Comparison of ENCODE assay signal across 21 cellular contexts in genomic region chr1:208142632-208143390, GRCh38.
DNase-seq lines count a peak whose midpoint lies in the region; ATAC-seq and TF ChIP-seq lines count a peak whose summit lies in the region.
"Had no signal": no experiment of that assay in that cellular context is flagged by ENCODE, and none has a peak within 500 bp of the region (broad histone marks: within the 10 kb centered on the region; RNA-seq: fewer than 3 reads in every experiment).

No MANE protein-coding gene starts in this region.

- ATAC-seq in gastroesophageal sphincter (peak; percentile 34), sciatic nerve (peak; percentile 51), GM18517 (IDR thresholded peaks at IDR 0.05; ENCODE audit: unreplicated experiment) (no peak), aorta (ENCODE audit: low FRiP score) (no peak)
- ATAC-seq: activated T-cell treated with anti-CD3 and anti-CD28 coated beads, Interleukin-2, amount 50 U/mL, for 4 hours; right lobe of liver; stimulated activated memory B cell treated with anti-CD40 and anti-IgM and Interleukin-4, amounts not matched to agents 10 μg/mL and 1 μg/mL and 100 μg/mL, for 72 hours; WTC11 had no signal

- intact Hi-C loops in sciatic nerve (cut with DNase I) = no loop called here
- intact Hi-C loops in aorta (cut with DNase I) = no loop called here

- H3K4me1 ChIP-seq in gastroesophageal sphincter (peaks cover 2 to 48% (median 17%) of the 10 kb centered on the region in 3 donors), aorta (ENCODE audit: control insufficient read depth in 1 of 2, insufficient read depth in 2 of 2, low read length in 2 of 2) (no peaks in the 10 kb centered on the region)
- H3K4me1 ChIP-seq: BLaER1, right lobe of liver had no signal

- TF ChIP-seq EP300 in gastroesophageal sphincter (IDR thresholded peaks at IDR 0.05) = no peak

- H3K27ac ChIP-seq in gastroesophageal sphincter = peak overlapping the region in 3 of 4 donors; percentile 44 to 69 (median 61)
- H3K27ac ChIP-seq in aorta (ENCODE audit: low read depth in 1 of 2, low read length in 2 of 2) = no peak overlapping the region
- H3K27ac ChIP-seq: BLaER1, right lobe of liver, thoracic aorta had no signal

- H3K4me3 ChIP-seq in AG10803 (ENCODE audit: low read length) (no peak overlapping the region), gastroesophageal sphincter (no peak overlapping the region), aorta (ENCODE audit: low read length in 2 of 2) (no peak overlapping the region)
- H3K4me3 ChIP-seq: BLaER1, right lobe of liver, thoracic aorta had no signal

- no peaks in the 10 kb centered on the region for H3K9me3 ChIP-seq in gastroesophageal sphincter
- H3K9me3 ChIP-seq in aorta (ENCODE audit: control insufficient read depth, low read length) = no peaks in the 10 kb centered on the region
- H3K9me3 ChIP-seq: BLaER1, right lobe of liver, thoracic aorta had no signal

- WGBS in gastroesophageal sphincter (ENCODE audit: low coverage in 1 of 2), 2 donors = 40 to 44% methylated on average over 5 of the region's 5 CpGs
- WGBS in aorta, 2 donors = 41 to 50% methylated on average over 5 of the region's 5 CpGs

- H3K27me3 ChIP-seq in gastroesophageal sphincter (no peaks in the 10 kb centered on the region), aorta (ENCODE audit: control insufficient read depth in 1 of 2, insufficient read depth in 2 of 2, low read length in 1 of 2) (no peaks in the 10 kb centered on the region)
- H3K27me3 ChIP-seq: BLaER1, right lobe of liver had no signal

- peaks cover 0 to 32% of the 10 kb centered on the region in 2 donors for H3K36me3 ChIP-seq in gastroesophageal sphincter
- peaks cover 0 to 10% of the 10 kb centered on the region in 2 donors for H3K36me3 ChIP-seq in aorta (ENCODE audit: control insufficient read depth in 1 of 2, insufficient read depth in 2 of 2, low read length in 1 of 2)
- H3K36me3 ChIP-seq: BLaER1, right lobe of liver had no signal

- no peak for TF ChIP-seq POLR2A in gastroesophageal sphincter (IDR thresholded peaks at IDR 0.05)

- DNase-seq in AG10803 (ENCODE audit: low read depth) (peak; percentile 55), NCI-H2227 treated with DMSO at 0.1 percent for 48 hours (lab: John Stamatoyannopoulos, UW) (peak; percentile 12), sciatic nerve (ENCODE audit: low spot score) (no peak), SIG-M5 (lab: John Stamatoyannopoulos, UW) (no peak), COLO829 (ENCODE audit: low spot score) (no peak), aorta (no peak)
- DNase-seq: activated CD4-positive, alpha-beta T cell treated with anti-CD3 and anti-CD28 coated beads, Interleukin-2, amount 50 U/mL, for 1 hour; activated T-cell treated with anti-CD3 and anti-CD28 coated beads, Interleukin-2, amount 50 U/mL, for 4 hours; NCI-H1092 treated with DMSO at 0.1 percent for 48 hours; NCI-H2081 treated with DMSO at 0.1 percent for 48 hours; NCI-H446 treated with DMSO at 0.1 percent for 48 hours; right lobe of liver; SHP77; stimulated activated CD4-positive, alpha-beta T cell treated with anti-CD3 and anti-CD28 coated beads, Interleukin-4, amount 100 ng/mL, for 4 hours; T1000 had no signal

- TF ChIP-seq CTCF in AG10803 (conservative IDR thresholded peaks at IDR 0.05; ENCODE audit: low read length) (no peak), gastroesophageal sphincter (IDR thresholded peaks at IDR 0.05) (no peak)

Comparison
In these comparisons a context has a peak if more than half of its experiments do, and no peak if none do; other contexts are left out.
1. DNase-seq: peak in AG10803 (single experiment) and NCI-H2227 treated with DMSO at 0.1 percent for 48 hours (single experiment); none in sciatic nerve (single experiment), SIG-M5 (single experiment), COLO829 (single experiment) and aorta (0 of 2).
2. ATAC-seq: peak in gastroesophageal sphincter (single experiment) and sciatic nerve (single experiment); none in GM18517 (single experiment) and aorta (single experiment).
3. H3K27ac ChIP-seq: peak in gastroesophageal sphincter (3 of 4); none in aorta (0 of 2).